Comparison of ENCODE assay signal across 17 cellular contexts in genomic region chr9:88773627-88774244, GRCh38.
DNase-seq lines count a peak whose midpoint lies in the region; ATAC-seq, FAIRE-seq and TF ChIP-seq lines count a peak whose summit lies in the region.
"Had no signal": no experiment of that assay in that cellular context is flagged by ENCODE, and none has a peak within 500 bp of the region (broad histone marks: within the 10 kb centered on the region; RNA-seq: fewer than 3 reads in every experiment).

No MANE protein-coding gene starts in this region.

- H3K4me2 ChIP-seq in GM23248 (ENCODE audit: unreplicated experiment): peak overlapping the region; percentile 9
- H3K4me2 ChIP-seq in PC-9: no peak overlapping the region
- peak overlapping the region; percentile 27 for H3K4me2 ChIP-seq in endothelial cell of umbilical vein (ENCODE audit: insufficient read depth, low read length)
- no peak overlapping the region for H3K4me2 ChIP-seq in neuronal stem cell (ENCODE audit: insufficient read depth, low read length, poor library complexity, severe bottlenecking)

- BruUV-seq in PC-9 (replicated peaks; lab: Mats Ljungman, UMichigan) (no TSS peak), endothelial cell of umbilical vein (replicated peaks; lab: Mats Ljungman, UMichigan) (no TSS peak)

- H3K4me3 ChIP-seq in GM23248 (no peak overlapping the region), PC-9 (no peak overlapping the region), endothelial cell of umbilical vein (replicated peaks in 1 of 3; ENCODE audit: insufficient read depth in 1 of 3, low read depth in 1 of 3, low read length in 3 of 3) (no peak overlapping the region), neuronal stem cell (ENCODE audit: low read length in 2 of 2) (no peak overlapping the region)
- H3K4me3 ChIP-seq: heart left ventricle, tibial nerve had no signal

- peak overlapping the region; percentile 14; the same call in 1 of the 2 replicates for H3K27ac ChIP-seq in GM23248
- peak overlapping the region; percentile 98; the same call in 1 of the 2 replicates for H3K27ac ChIP-seq in PC-9
- peak overlapping the region; percentile 88 for H3K27ac ChIP-seq in endothelial cell of umbilical vein (ENCODE audit: insufficient read depth, low read depth, low read length)
- H3K27ac ChIP-seq in neuronal stem cell (replicated peaks; ENCODE audit: low read length): no peak overlapping the region

- peaks cover 28% of the 10 kb centered on the region for H3F3A ChIP-seq in GM23248 (ENCODE audit: insufficient read depth)
- peaks cover 28% of the 10 kb centered on the region for H3F3A ChIP-seq in PC-9 (ENCODE audit: insufficient read depth, low read depth)

- in situ Hi-C loops in GM23248 (cut with MboI): no loop called here

- no peaks in the 10 kb centered on the region for H3K79me1 ChIP-seq in neuronal stem cell (ENCODE audit: low read depth, low read length)

- POLR2A ChIA-PET in PC-9 (lab: Charles Lee; ENCODE audit: unreplicated experiment): no interaction called here
- POLR2A ChIA-PET in endothelial cell of umbilical vein (lab: Charles Lee): no interaction called here

- H3K4ac ChIP-seq in neuronal stem cell (ENCODE audit: low read length): no peak overlapping the region

- H2AFZ ChIP-seq in GM23248 (no peak overlapping the region), PC-9 (no peak overlapping the region), endothelial cell of umbilical vein (ENCODE audit: low read depth, low read length) (peak overlapping the region; percentile 49), neuronal stem cell (ENCODE audit: low read length) (peak overlapping the region; percentile 42)

- no peak overlapping the region for H3K18ac ChIP-seq in neuronal stem cell (ENCODE audit: low read length)

- no peak overlapping the region for H3K23ac ChIP-seq in neuronal stem cell (ENCODE audit: low read depth, low read length, poor library complexity)

- DNase-seq in GM23248 (peak; percentile 50), PC-9 (no peak), endothelial cell of umbilical vein (ENCODE audit: low read depth, low spot score) (peak; percentile 52), neuronal stem cell (ENCODE audit: low spot score) (no peak), NCI-H1417 (lab: John Stamatoyannopoulos, UW) (no peak), SW480 (ENCODE audit: low spot score) (no peak), NCI-H1930 (lab: John Stamatoyannopoulos, UW) (no peak)
- DNase-seq: activated CD8-positive, alpha-beta memory T cell treated with anti-CD3 and anti-CD28 coated beads, Interleukin-2, amount 50 U/mL, for 48 hours; activated naive CD8-positive, alpha-beta T cell treated with anti-CD3 and anti-CD28 coated beads for 36 hours; H9; heart left ventricle; left colon; NCI-H1105; NCI-H524; SHP77 had no signal

- intact Hi-C loops in PC-9 (cut with micrococcal nuclease; ENCODE audit: unreplicated experiment) (no loop called here), endothelial cell of umbilical vein (cut with micrococcal nuclease) (loop anchor here (10.0 kb wide), 1 partner anchor 1269 kb away; no protein-coding TSS in a partner anchor)

- H3K36me3 ChIP-seq in GM23248 (ENCODE audit: low read depth) (no peaks in the 10 kb centered on the region), PC-9 (ENCODE audit: low read depth) (no peaks in the 10 kb centered on the region; the same call in 1 of the 2 replicates), endothelial cell of umbilical vein (ENCODE audit: control insufficient read depth in 2 of 2, extremely low read depth in 1 of 2, insufficient read depth in 2 of 2, low read length in 2 of 2) (no peaks in the 10 kb centered on the region), neuronal stem cell (replicated peaks in 1 of 2; ENCODE audit: control insufficient read depth in 2 of 2, insufficient read depth in 2 of 2, low read length in 2 of 2) (no peaks in the 10 kb centered on the region)
- H3K36me3 ChIP-seq: heart left ventricle, tibial nerve had no signal

- H3K27me3 ChIP-seq in GM23248 (replicated peaks; ENCODE audit: insufficient read depth): no peaks in the 10 kb centered on the region
- H3K27me3 ChIP-seq in PC-9 (ENCODE audit: insufficient read depth, low read depth): no peaks in the 10 kb centered on the region
- no peaks in the 10 kb centered on the region for H3K27me3 ChIP-seq in endothelial cell of umbilical vein (ENCODE audit: control insufficient read depth in 2 of 2, insufficient read depth in 2 of 2, low read length in 2 of 2)
- H3K27me3 ChIP-seq in neuronal stem cell (ENCODE audit: control insufficient read depth in 3 of 3, insufficient read depth in 3 of 3, low read depth in 1 of 3, low read length in 3 of 3): peaks cover 0 to 2% (median 0%) of the 10 kb centered on the region in 3 experiments
- H3K27me3 ChIP-seq: heart left ventricle, tibial nerve had no signal

- dilution Hi-C loops in endothelial cell of umbilical vein (cut with MboI; ENCODE audit: extremely low pct_ligation_motif_present, low sequenced_read_pairs): no loop called here

- H3K4me1 ChIP-seq in GM23248 (ENCODE audit: insufficient read depth) (peaks cover 58% of the 10 kb centered on the region), PC-9 (replicated peaks; ENCODE audit: insufficient read depth) (peaks cover 53% of the 10 kb centered on the region), endothelial cell of umbilical vein (ENCODE audit: control insufficient read depth, extremely low read depth, insufficient read depth, low read length) (peaks cover 52% of the 10 kb centered on the region), neuronal stem cell (ENCODE audit: control insufficient read depth in 2 of 2, insufficient read depth in 1 of 2, low read depth in 1 of 2, low read length in 2 of 2) (peaks cover 13 to 37% of the 10 kb centered on the region in 2 donors)

- no peaks in the 10 kb centered on the region for H3K9me2 ChIP-seq in GM23248 (ENCODE audit: insufficient read depth)
- no peaks in the 10 kb centered on the region for H3K9me2 ChIP-seq in PC-9 (ENCODE audit: insufficient read depth)

- H3K9me3 ChIP-seq in GM23248 (ENCODE audit: low read depth): no peaks in the 10 kb centered on the region
- peaks cover 12% of the 10 kb centered on the region for H3K9me3 ChIP-seq in PC-9 (ENCODE audit: insufficient read depth, low read depth)
- H3K9me3 ChIP-seq in endothelial cell of umbilical vein (replicated peaks; ENCODE audit: control insufficient read depth, insufficient read depth, low read length): no peaks in the 10 kb centered on the region
- H3K9me3 ChIP-seq in neuronal stem cell (replicated peaks in 1 of 2; ENCODE audit: control insufficient read depth in 2 of 2, insufficient read depth in 1 of 2, low read depth in 1 of 2, low read length in 2 of 2): peaks cover 2 to 3% of the 10 kb centered on the region in 2 donors
- H3K9me3 ChIP-seq: heart left ventricle, tibial nerve had no signal

- no peak for FAIRE-seq in endothelial cell of umbilical vein (lab: Jason Lieb, UNC)

- H3K9ac ChIP-seq in GM23248 (0 out of 2 replicates have a peak overlapping the region, but pooled peaks have one; percentile 2), endothelial cell of umbilical vein (replicated peaks; ENCODE audit: extremely low read depth, insufficient read depth, low read length) (no peak overlapping the region), neuronal stem cell (ENCODE audit: low read depth, low read length, poor library complexity) (no peak overlapping the region)

- H3K14ac ChIP-seq in neuronal stem cell (ENCODE audit: low read length): no peak overlapping the region

- no peak overlapping the region for H2BK12ac ChIP-seq in neuronal stem cell (ENCODE audit: low read length)

- H3K9me1 ChIP-seq in endothelial cell of umbilical vein (replicated peaks; ENCODE audit: control insufficient read depth, extremely low read depth, insufficient read depth, low read length): no peaks in the 10 kb centered on the region

- no peaks in the 10 kb centered on the region for H4K20me1 ChIP-seq in GM23248 (ENCODE audit: insufficient read depth)
- H4K20me1 ChIP-seq in PC-9 (ENCODE audit: insufficient read depth): no peaks in the 10 kb centered on the region
- no peaks in the 10 kb centered on the region for H4K20me1 ChIP-seq in endothelial cell of umbilical vein (replicated peaks; ENCODE audit: control insufficient read depth, extremely low read depth, insufficient read depth, low read length)

- H3K79me2 ChIP-seq in GM23248 (ENCODE audit: insufficient read depth): no peaks in the 10 kb centered on the region
- no peaks in the 10 kb centered on the region for H3K79me2 ChIP-seq in PC-9 (ENCODE audit: low read depth)
- H3K79me2 ChIP-seq in endothelial cell of umbilical vein (ENCODE audit: control insufficient read depth, insufficient read depth, low read length): no peaks in the 10 kb centered on the region

- no peak overlapping the region for H4K8ac ChIP-seq in neuronal stem cell (ENCODE audit: low read depth, low read length)

- H2BK120ac ChIP-seq in neuronal stem cell (ENCODE audit: low read depth, low read length): no peak overlapping the region

- H2BK5ac ChIP-seq in neuronal stem cell (ENCODE audit: low read length): no peak overlapping the region

- no peak overlapping the region for H4K91ac ChIP-seq in neuronal stem cell (ENCODE audit: low read depth, low read length, poor library complexity)

- TF ChIP-seq CTCF in PC-9 (conservative IDR thresholded peaks at IDR 0.05) (no peak), endothelial cell of umbilical vein (IDR thresholded peaks at IDR 0.05; ENCODE audit: extremely low read depth in 1 of 2, insufficient read depth in 1 of 2, low read depth in 1 of 2, low read length in 2 of 2) (no peak)

- H2AK5ac ChIP-seq in neuronal stem cell (ENCODE audit: low read depth, low read length): no peak overlapping the region

- 80 to 82% methylated on average over 4 of the region's 4 CpGs for WGBS in GM23248 (ENCODE audit: low coverage in 1 of 2, low lambda C conversion rate in 2 of 2, missing lambda C conversion rate in 2 of 2), 2 experiments
- no CpG with 5 or more reads among the region's 4 CpGs for WGBS in neuronal stem cell (ENCODE audit: extremely low coverage in 2 of 2, insufficient read length in 2 of 2, insufficient replicate concordance in 1 of 2), 2 donors

- TF ChIP-seq POLR2A in endothelial cell of umbilical vein (IDR thresholded peaks at IDR 0.05; ENCODE audit: low read depth, low read length): no peak

- no peak for ATAC-seq in GM18868 (IDR thresholded peaks at IDR 0.05; ENCODE audit: unreplicated experiment)
- ATAC-seq: heart left ventricle, left colon had no signal

- H2BK15ac ChIP-seq in neuronal stem cell (ENCODE audit: low read length): no peak overlapping the region

- CTCF ChIA-PET in PC-9 (lab: Charles Lee): no interaction called here
- CTCF ChIA-PET in endothelial cell of umbilical vein (lab: Charles Lee): no interaction called here

TF ChIP-seq in endothelial cell of umbilical vein, 7 proteins besides CTCF, POLR2A, EP300 and RAD21:
- TF ChIP-seq JUN (IDR thresholded peaks at IDR 0.05; ENCODE audit: borderline replicate concordance, insufficient read depth, insufficient read length, low read depth): peak; percentile 10
- peak; percentile 57 for TF ChIP-seq FOS (IDR thresholded peaks at IDR 0.05; ENCODE audit: borderline replicate concordance, insufficient read depth, low read length)
- TF ChIP-seq GATA2 (IDR thresholded peaks at IDR 0.05; ENCODE audit: insufficient read depth, insufficient read length, low read depth, low read length): no peak
TF ChIP-seq in endothelial cell of umbilical vein: peak in this region for 2.

Comparison
In these comparisons a context has a peak if more than half of its experiments do, and no peak if none do; other contexts are left out.
1. DNase-seq: peak in GM23248 (single experiment) and endothelial cell of umbilical vein (single experiment); none in PC-9 (0 of 2), neuronal stem cell (single experiment), NCI-H1417 (0 of 3), SW480 (single experiment) and NCI-H1930 (0 of 2).
2. H2AFZ ChIP-seq: peak in endothelial cell of umbilical vein (single experiment) and neuronal stem cell (single experiment); none in GM23248 (single experiment) and PC-9 (single experiment).
3. H3K4me2 ChIP-seq: peak in GM23248 (single experiment) and endothelial cell of umbilical vein (single experiment); none in PC-9 (single experiment) and neuronal stem cell (single experiment).